15 cellular contexts compared by ENCODE assay signal in genomic region chr1:34529935-34530859, GRCh38.
DNase-seq lines count a peak whose midpoint lies in the region; ATAC-seq lines count a peak whose summit lies in the region.
"Had no signal": no experiment of that assay in that cellular context is flagged by ENCODE, and none has a peak within 500 bp of the region (broad histone marks: within the 10 kb centered on the region; RNA-seq: fewer than 3 reads in every experiment).

No MANE protein-coding gene starts in this region.

- peaks cover 15% of the 10 kb centered on the region for H3K27me3 Mint-ChIP-seq in activated CD4-positive, alpha-beta T cell treated with anti-CD3 and anti-CD28 coated beads, Interleukin-2, amount 10 ng/mL, durations not matched to agents 7 days and 5 days

- POLR2A ChIA-PET in activated CD4-positive, alpha-beta T cell treated with anti-CD3 and anti-CD28 coated beads, Interleukin-2, amount 10 ng/mL, durations not matched to agents 7 days and 5 days (lab: Charles Lee): no interaction called here

- no peaks in the 10 kb centered on the region for H3K36me3 Mint-ChIP-seq in stimulated activated effector memory CD8-positive, alpha-beta T cell treated with anti-CD3 and anti-CD28 coated beads, Interleukin-12 subunit alpha, Interleukin-12 subunit beta, amount 100 ng/mL, for 72 hours
- no peaks in the 10 kb centered on the region for H3K36me3 Mint-ChIP-seq in activated CD4-positive, alpha-beta T cell treated with anti-CD3 and anti-CD28 coated beads, Interleukin-2, amount 10 ng/mL, durations not matched to agents 7 days and 5 days (ENCODE audit: low read depth)

- H3K9me3 Mint-ChIP-seq in stimulated activated effector memory CD8-positive, alpha-beta T cell treated with anti-CD3 and anti-CD28 coated beads, Interleukin-12 subunit alpha, Interleukin-12 subunit beta, amount 100 ng/mL, for 72 hours: no peaks in the 10 kb centered on the region
- H3K9me3 Mint-ChIP-seq in activated CD4-positive, alpha-beta T cell treated with anti-CD3 and anti-CD28 coated beads, Interleukin-2, amount 10 ng/mL, durations not matched to agents 7 days and 5 days: no peaks in the 10 kb centered on the region

- intact Hi-C loops in left colon (cut with DNase I, micrococcal nuclease): no loop called here

- DNase-seq in NCI-H2171 treated with DMSO at 0.1 percent for 48 hours (lab: John Stamatoyannopoulos, UW) (peak; percentile 6), NCI-H2171 (lab: John Stamatoyannopoulos, UW) (no peak), left colon (no peak), COLO829 (ENCODE audit: low spot score) (no peak)
- no peak for DNase-seq in stimulated activated effector memory CD8-positive, alpha-beta T cell treated with anti-CD3 and anti-CD28 coated beads, Interleukin-12 subunit alpha, Interleukin-12 subunit beta, amount 100 ng/mL, for 72 hours (ENCODE audit: low spot score in 2 of 2)
- no peak for DNase-seq in activated CD4-positive, alpha-beta T cell treated with anti-CD3 and anti-CD28 coated beads, Interleukin-2, amount 10 ng/mL, durations not matched to agents 7 days and 5 days
- DNase-seq: activated CD4-positive, CD25-positive, alpha-beta regulatory T cell; cerebellar nuclear complex; GDM1; HCEC 1CT; stimulated activated CD4-positive, alpha-beta T cell treated with anti-CD3 and anti-CD28 coated beads, Interleukin-2, amount 100 ng/mL, for 48 hours had no signal

- CTCF ChIA-PET in activated CD4-positive, alpha-beta T cell treated with anti-CD3 and anti-CD28 coated beads, Interleukin-2, amount 10 ng/mL, durations not matched to agents 7 days and 5 days (lab: Charles Lee): no interaction called here

- H3K27ac Mint-ChIP-seq in stimulated activated effector memory CD8-positive, alpha-beta T cell treated with anti-CD3 and anti-CD28 coated beads, Interleukin-12 subunit alpha, Interleukin-12 subunit beta, amount 100 ng/mL, for 72 hours: no peak overlapping the region
- no peak overlapping the region for H3K27ac Mint-ChIP-seq in activated CD4-positive, alpha-beta T cell treated with anti-CD3 and anti-CD28 coated beads, Interleukin-2, amount 10 ng/mL, durations not matched to agents 7 days and 5 days

- no peak overlapping the region for H3K4me3 Mint-ChIP-seq in stimulated activated effector memory CD8-positive, alpha-beta T cell treated with anti-CD3 and anti-CD28 coated beads, Interleukin-12 subunit alpha, Interleukin-12 subunit beta, amount 100 ng/mL, for 72 hours
- H3K4me3 Mint-ChIP-seq in activated CD4-positive, alpha-beta T cell treated with anti-CD3 and anti-CD28 coated beads, Interleukin-2, amount 10 ng/mL, durations not matched to agents 7 days and 5 days: no peak overlapping the region

- ATAC-seq in GM21737 (IDR thresholded peaks at IDR 0.05; ENCODE audit: unreplicated experiment): peak; percentile 47
- ATAC-seq in HG03460 (IDR thresholded peaks at IDR 0.05; ENCODE audit: unreplicated experiment): peak; percentile 55
- peak; percentile 25 for ATAC-seq in stimulated activated effector memory CD8-positive, alpha-beta T cell treated with anti-CD3 and anti-CD28 coated beads, Interleukin-12 subunit alpha, Interleukin-12 subunit beta, amount 100 ng/mL, for 72 hours
- no peak for ATAC-seq in left colon
- ATAC-seq: A549, HepG2 had no signal

- H3K4me1 Mint-ChIP-seq in stimulated activated effector memory CD8-positive, alpha-beta T cell treated with anti-CD3 and anti-CD28 coated beads, Interleukin-12 subunit alpha, Interleukin-12 subunit beta, amount 100 ng/mL, for 72 hours: no peaks in the 10 kb centered on the region
- no peaks in the 10 kb centered on the region for H3K4me1 Mint-ChIP-seq in activated CD4-positive, alpha-beta T cell treated with anti-CD3 and anti-CD28 coated beads, Interleukin-2, amount 10 ng/mL, durations not matched to agents 7 days and 5 days
